7 cellular contexts compared by ENCODE assay signal in genomic region chr5:37197340-37198050, GRCh38. TPM values are rescaled to one million over a fixed set of nuclear protein-coding genes. Genes with fewer than 3 reads are reported as not detected.
DNase-seq lines count a peak whose midpoint lies in the region; ATAC-seq and TF ChIP-seq lines count a peak whose summit lies in the region.

No MANE protein-coding gene starts in this region.

- no peak for TF ChIP-seq EP300 in suprapubic skin (IDR thresholded peaks at IDR 0.05)

- H3K4me1 ChIP-seq in OCI-LY3 (ENCODE audit: low read length) (peaks cover 10% of the 10 kb centered on the region; the same call in 1 of the 2 replicates), PC-3 (ENCODE audit: insufficient read depth, low read length) (no peaks in the 10 kb centered on the region), suprapubic skin (no peaks in the 10 kb centered on the region)

- BruUV-seq in PC-3 (replicated peaks; lab: Mats Ljungman, UMichigan): no TSS peak

- H3K27me3 ChIP-seq in OCI-LY3 (ENCODE audit: low read depth, low read length) (no peaks in the 10 kb centered on the region), PC-3 (ENCODE audit: low read length) (no peaks in the 10 kb centered on the region), suprapubic skin (no peaks in the 10 kb centered on the region)

- intact Hi-C loops in PC-3 (cut with micrococcal nuclease): no loop called here

- H3K27ac ChIP-seq in OCI-LY3 (ENCODE audit: low read length) (no peak overlapping the region), PC-3 (ENCODE audit: low read length) (no peak overlapping the region), suprapubic skin (no peak overlapping the region)

- DNase-seq in lung microvascular endothelial cell (ENCODE audit: low read depth in 2 of 2) (peak; percentile 49 to 72), PC-3 (no peak), suprapubic skin (ENCODE audit: low spot score in 2 of 2) (no peak), NCI-H187 (lab: John Stamatoyannopoulos, UW) (no peak)

- H3K4me2 ChIP-seq in OCI-LY3 (ENCODE audit: low read length) (peak overlapping the region; percentile 33), PC-3 (ENCODE audit: low read length) (no peak overlapping the region)

- WGBS in suprapubic skin: 70% methylated on average over 3 of the region's 3 CpGs

- H3K9me2 ChIP-seq in PC-3 (replicated peaks; ENCODE audit: low read length): no peaks in the 10 kb centered on the region

- TF ChIP-seq CTCF in OCI-LY3 (IDR thresholded peaks at IDR 0.05; ENCODE audit: low read depth, low read length): no peak
- TF ChIP-seq CTCF in PC-3 (conservative IDR thresholded peaks at IDR 0.05; ENCODE audit: low read depth, low read length): no peak
- no peak for TF ChIP-seq CTCF in suprapubic skin (IDR thresholded peaks at IDR 0.05)

- H3K36me3 ChIP-seq in OCI-LY3 (replicated peaks; ENCODE audit: low read depth, low read length) (peaks cover 2% of the 10 kb centered on the region), PC-3 (ENCODE audit: low read depth, low read length) (peaks cover 5% of the 10 kb centered on the region; the same call in 1 of the 2 replicates), suprapubic skin (peaks cover 52% of the 10 kb centered on the region)

- peak overlapping the region; percentile 13; the same call in 1 of the 2 replicates for H3K4me3 ChIP-seq in OCI-LY3 (ENCODE audit: low read length)
- H3K4me3 ChIP-seq in PC-3 (ENCODE audit: low read length): no peak overlapping the region
- H3K4me3 ChIP-seq in suprapubic skin: no peak overlapping the region

- no peak overlapping the region for H2AFZ ChIP-seq in OCI-LY3 (ENCODE audit: low read depth, low read length)
- H2AFZ ChIP-seq in PC-3 (ENCODE audit: low read length): no peak overlapping the region

- ATAC-seq in GM18873 (IDR thresholded peaks at IDR 0.05; ENCODE audit: low FRiP score, unreplicated experiment): peak; percentile 72
- peak; percentile 90 for ATAC-seq in HG02798 (IDR thresholded peaks at IDR 0.05; ENCODE audit: poor library complexity, unreplicated experiment)
- ATAC-seq in PC-3: no peak

- CTCF ChIA-PET in PC-3 (lab: Charles Lee): no interaction called here

- H4K20me1 ChIP-seq in OCI-LY3 (ENCODE audit: insufficient read depth, low read length) (no peaks in the 10 kb centered on the region), PC-3 (ENCODE audit: low read length) (no peaks in the 10 kb centered on the region)

- H3K79me2 ChIP-seq in OCI-LY3 (ENCODE audit: low read length) (no peaks in the 10 kb centered on the region), PC-3 (ENCODE audit: low read length) (no peaks in the 10 kb centered on the region)

- H3F3A ChIP-seq in PC-3 (ENCODE audit: low read length, unreplicated experiment): no peaks in the 10 kb centered on the region

- H3K9ac ChIP-seq in OCI-LY3 (ENCODE audit: low read length) (no peak overlapping the region), PC-3 (ENCODE audit: low read length) (no peak overlapping the region)

- H3K9me3 ChIP-seq in OCI-LY3 (ENCODE audit: insufficient read depth, low read length): no peaks in the 10 kb centered on the region
- no peaks in the 10 kb centered on the region for H3K9me3 ChIP-seq in PC-3 (ENCODE audit: low read length)
- H3K9me3 ChIP-seq in suprapubic skin: no peaks in the 10 kb centered on the region

- TF ChIP-seq POLR2A in suprapubic skin (IDR thresholded peaks at IDR 0.05): no peak

- POLR2A ChIA-PET in PC-3 (lab: Charles Lee; ENCODE audit: unreplicated experiment): no interaction called here

RNA-seq across cellular contexts. Expression of gene CPLANE1, which starts 51.7 kb away (rescaled TPM):
- total RNA-seq in lung microvascular endothelial cell (8.3 and 13.3 TPM in 2 replicates), PC-3 (2014; rRNA removed) (10.1 and 10.8 TPM in 2 replicates), suprapubic skin (10 to 100 TPM in 3 of 4 donors, 1 to 10 TPM in 1; 6.3 to 28.2 (median 12.0) TPM)

Comparison
In these comparisons a context has a peak if more than half of its experiments do, and no peak if none do; other contexts are left out.
1. DNase-seq: peak in lung microvascular endothelial cell (2 of 2); none in PC-3 (single experiment), suprapubic skin (0 of 2) and NCI-H187 (0 of 2).